ENCODE assay signal across 31 cellular contexts in genomic region chr5:124513216-124513615, GRCh38.
"Had no signal": no experiment of that assay in that cellular context is flagged by ENCODE, and none has a peak within 500 bp of the region (broad histone marks: within the 10 kb centered on the region; RNA-seq: fewer than 3 reads in every experiment).

No MANE protein-coding gene starts in this region.

- H3K27ac ChIP-seq: ascending aorta, brain microvascular endothelial cell, esophagus muscularis mucosa, gastrocnemius medialis, hepatocyte, parathyroid adenoma, psoas muscle, right atrium auricular region, stomach, thyroid gland, upper lobe of right lung, VCaP had no signal

- H3K36me3 Mint-ChIP-seq: activated naive CD8-positive, alpha-beta T cell; memory B cell; naive thymus-derived CD8-positive, alpha-beta T cell; stimulated activated naive B cell treated with anti-CD40 and anti-IgM and Interleukin-4, amounts not matched to agents 10 μg/mL and 1 μg/mL and 100 μg/mL, for 72 hours had no signal

- FAIRE-seq: keratinocyte had no signal

- H3K27me3 Mint-ChIP-seq: activated naive CD8-positive, alpha-beta T cell; dendritic cell treated with granulocyte-macrophage colony-stimulating factor and Interleukin-4, amounts not matched to agents 40 ng/mL and 50 ng/mL, for 4 days; memory B cell had no signal

- H3K9me3 ChIP-seq: ascending aorta, esophagus muscularis mucosa, gastrocnemius medialis, psoas muscle, right atrium auricular region, stomach, thyroid gland, upper lobe of right lung had no signal

- H3K27ac Mint-ChIP-seq: activated naive CD8-positive, alpha-beta T cell; dendritic cell treated with granulocyte-macrophage colony-stimulating factor and Interleukin-4, amounts not matched to agents 40 ng/mL and 50 ng/mL, for 4 days; endodermal cell; memory B cell; naive thymus-derived CD8-positive, alpha-beta T cell; stimulated activated naive B cell treated with anti-CD40 and anti-IgM and Interleukin-4, amounts not matched to agents 10 μg/mL and 1 μg/mL and 100 μg/mL, for 72 hours had no signal

- H3K4me1 ChIP-seq: parathyroid adenoma had no signal

- DNase-seq: activated CD4-positive, alpha-beta T cell treated with anti-CD3 and anti-CD28 coated beads for 48 hours; activated CD4-positive, alpha-beta T cell treated with anti-CD3 and anti-CD28 coated beads, Interleukin-2, amount 50 U/mL, for 48 hours; activated CD8-positive, alpha-beta memory T cell treated with anti-CD3 and anti-CD28 coated beads for 24 hours; activated effector memory CD4-positive, alpha-beta T cell treated with Interleukin-2 at 50 U/mL for 16 hours; activated naive CD4-positive, alpha-beta T cell treated with Interleukin-2 at 50 U/mL for 16 hours; brain microvascular endothelial cell; central memory CD4-positive, alpha-beta T cell; endodermal cell; gastrocnemius medialis; glutamatergic neuron; naive thymus-derived CD8-positive, alpha-beta T cell; nucleus accumbens; psoas muscle; stimulated activated CD4-positive, alpha-beta T cell treated with anti-CD3 and anti-CD28 coated beads, Interleukin-15, amount 100 ng/mL, for 24 hours; stimulated activated CD4-positive, alpha-beta T cell treated with anti-CD3 and anti-CD28 coated beads, Interleukin-2, amount 100 ng/mL, for 24 hours; stimulated activated naive B cell treated with anti-CD40 and anti-IgM and Interleukin-4, amounts not matched to agents 10 μg/mL and 1 μg/mL and 100 μg/mL, for 72 hours; stomach; thyroid gland; upper lobe of right lung had no signal

- H3K4me3 Mint-ChIP-seq: activated naive CD8-positive, alpha-beta T cell; dendritic cell treated with granulocyte-macrophage colony-stimulating factor and Interleukin-4, amounts not matched to agents 40 ng/mL and 50 ng/mL, for 4 days; endodermal cell; memory B cell; naive thymus-derived CD8-positive, alpha-beta T cell; neural crest cell; stimulated activated naive B cell treated with anti-CD40 and anti-IgM and Interleukin-4, amounts not matched to agents 10 μg/mL and 1 μg/mL and 100 μg/mL, for 72 hours had no signal

- ATAC-seq: activated CD4-positive, CD25-positive, alpha-beta regulatory T cell treated with anti-CD3 and anti-CD28 coated beads, Interleukin-2, amount 50 U/mL, for 24 hours; gastrocnemius medialis; naive thymus-derived CD8-positive, alpha-beta T cell; psoas muscle; stimulated activated naive B cell treated with anti-CD40 and anti-IgM and Interleukin-4, amounts not matched to agents 10 μg/mL and 1 μg/mL and 100 μg/mL, for 72 hours; upper lobe of right lung had no signal

- H3K27me3 ChIP-seq: ascending aorta, brain microvascular endothelial cell, esophagus muscularis mucosa, gastrocnemius medialis, hepatocyte, right atrium auricular region, stomach, thyroid gland, upper lobe of right lung had no signal

- H3K36me3 ChIP-seq: ascending aorta, brain microvascular endothelial cell, esophagus muscularis mucosa, gastrocnemius medialis, right atrium auricular region, stomach, thyroid gland, upper lobe of right lung had no signal

- H3K4me3 ChIP-seq: ascending aorta, esophagus muscularis mucosa, gastrocnemius medialis, hepatocyte, psoas muscle, right atrium auricular region, stomach, thyroid gland, upper lobe of right lung had no signal

- H3K4me1 Mint-ChIP-seq: memory B cell; naive thymus-derived CD8-positive, alpha-beta T cell had no signal

- H3K9me3 Mint-ChIP-seq: dendritic cell treated with granulocyte-macrophage colony-stimulating factor and Interleukin-4, amounts not matched to agents 40 ng/mL and 50 ng/mL, for 4 days; endodermal cell; memory B cell; naive thymus-derived CD8-positive, alpha-beta T cell; neural crest cell; stimulated activated naive B cell treated with anti-CD40 and anti-IgM and Interleukin-4, amounts not matched to agents 10 μg/mL and 1 μg/mL and 100 μg/mL, for 72 hours had no signal
